19 cellular contexts compared by ENCODE assay signal in genomic region chr17:76134911-76135809, GRCh38. TPM values are rescaled to one million over a fixed set of nuclear protein-coding genes. Genes with fewer than 3 reads are reported as not detected.
DNase-seq lines count a peak whose midpoint lies in the region; ATAC-seq and TF ChIP-seq lines count a peak whose summit lies in the region.
"Had no signal": no experiment of that assay in that cellular context is flagged by ENCODE, and none has a peak within 500 bp of the region (broad histone marks: within the 10 kb centered on the region; RNA-seq: fewer than 3 reads in every experiment).

No MANE protein-coding gene starts in this region.

- H3K27me3 ChIP-seq in Caco-2 (replicated peaks; ENCODE audit: control insufficient read depth, insufficient read depth, low read length) (no peaks in the 10 kb centered on the region), IMR-90 (ENCODE audit: control insufficient read depth, insufficient read depth, low read length) (peaks cover 88% of the 10 kb centered on the region), PC-3 (ENCODE audit: low read length) (no peaks in the 10 kb centered on the region), ascending aorta (peaks cover 15% of the 10 kb centered on the region)

- DNase-seq in Caco-2 (no peak), IMR-90 (no peak), mesothelial cell of epicardium (ENCODE audit: low spot score in 2 of 2, unreplicated experiment in 2 of 2) (no peak), NCI-H2196 treated with DMSO at 0.1 percent for 48 hours (lab: John Stamatoyannopoulos, UW; ENCODE audit: unreplicated experiment) (no peak), PC-3 (no peak), ascending aorta (ENCODE audit: low spot score in 2 of 2) (no peak)
- DNase-seq: adrenal gland; left ventricle myocardium inferior; nephron progenitor cell; right cardiac atrium; SK-N-SH; stimulated activated CD4-positive, alpha-beta T cell treated with anti-CD3 and anti-CD28 coated beads, Interleukin-1b, Interleukin-23, amount 100 ng/mL, for 48 hours had no signal

- H3K27me3 Mint-ChIP-seq in Caco-2 (ENCODE audit: insufficient read depth, unreplicated experiment) (no peaks in the 10 kb centered on the region), brain (peaks cover 27% of the 10 kb centered on the region), mesothelial cell of epicardium (ENCODE audit: low read depth) (peaks cover 82% of the 10 kb centered on the region)

- no peak overlapping the region for H4K91ac ChIP-seq in IMR-90 (ENCODE audit: insufficient read depth, low read depth, low read length)

- H3K9me3 Mint-ChIP-seq in Caco-2 (ENCODE audit: unreplicated experiment) (no peaks in the 10 kb centered on the region), brain (peaks cover 0 to 5% (median 0%) of the 10 kb centered on the region in 5 experiments), mesothelial cell of epicardium (no peaks in the 10 kb centered on the region)

- H2BK15ac ChIP-seq in IMR-90 (ENCODE audit: low read depth, low read length): no peak overlapping the region

- intact Hi-C loops in Caco-2 (cut with micrococcal nuclease; ENCODE audit: unreplicated experiment): no loop called here
- intact Hi-C loops in IMR-90 (cut with micrococcal nuclease): loop anchor here (5.0 kb wide), 1 partner anchor 132 kb away; the partner anchor contains the start of gene UBALD2
- intact Hi-C loops in PC-3 (cut with micrococcal nuclease): no loop called here
- intact Hi-C loops in ascending aorta (cut with DNase I): no loop called here

- TF ChIP-seq POLR2A in IMR-90 (IDR thresholded peaks at IDR 0.05; ENCODE audit: low read depth, low read length): no peak

- H3K4me3 ChIP-seq in Caco-2 (ENCODE audit: low read depth, low read length) (no peak overlapping the region), IMR-90 (ENCODE audit: insufficient read depth, low read depth, low read length) (no peak overlapping the region), PC-3 (ENCODE audit: low read length) (no peak overlapping the region), ascending aorta (no peak overlapping the region)
- H3K4me3 ChIP-seq: adrenal gland, heart left ventricle, left ventricle myocardium inferior, tibial nerve had no signal

- H3K27ac Mint-ChIP-seq in Caco-2 (ENCODE audit: unreplicated experiment) (peak overlapping the region; percentile 23), brain (peak overlapping the region; percentile 81 to 95 (median 89)), mesothelial cell of epicardium (peak overlapping the region; percentile 14)
- H3K27ac Mint-ChIP-seq: nephron progenitor cell had no signal

- H3K9me2 ChIP-seq in PC-3 (replicated peaks; ENCODE audit: low read length): no peaks in the 10 kb centered on the region
- H3K9me2 ChIP-seq: SK-N-SH had no signal

- H3K4me1 Mint-ChIP-seq in Caco-2 (ENCODE audit: low read depth, unreplicated experiment) (peaks cover 69% of the 10 kb centered on the region), brain (peaks cover 67% of the 10 kb centered on the region), mesothelial cell of epicardium (peaks cover 66% of the 10 kb centered on the region)

- dilution Hi-C loops in IMR-90 (cut with HindIII; ENCODE audit: low sequenced_read_pairs, unreplicated experiment): no loop called here

- H3K4me2 ChIP-seq in IMR-90 (ENCODE audit: low read depth, low read length): no peak overlapping the region
- no peak overlapping the region for H3K4me2 ChIP-seq in PC-3 (ENCODE audit: low read length)
- H3K4me2 ChIP-seq: SK-N-SH had no signal

- no TSS peak for BruUV-seq in Caco-2 (replicated peaks; lab: Mats Ljungman, UMichigan)
- BruUV-seq in IMR-90 (replicated peaks; lab: Mats Ljungman, UMichigan): no TSS peak
- BruUV-seq in PC-3 (replicated peaks; lab: Mats Ljungman, UMichigan): no TSS peak

- no peak for ATAC-seq in IMR-90 (ENCODE audit: low read depth)
- no peak for ATAC-seq in PC-3
- no peak for ATAC-seq in HG02642 (IDR thresholded peaks at IDR 0.05; ENCODE audit: poor library complexity, unreplicated experiment)
- ATAC-seq: esophagus mucosa, heart left ventricle, right cardiac atrium had no signal

- no peak for TF ChIP-seq RAD21 in IMR-90 (IDR thresholded peaks at IDR 0.05; ENCODE audit: low read length)

- H2BK5ac ChIP-seq in IMR-90 (ENCODE audit: low read depth, low read length, poor library complexity, severe bottlenecking): no peak overlapping the region

- WGBS in IMR-90 (ENCODE audit: extremely low coverage in 2 of 2, insufficient read length in 1 of 2), 2 experiments: 8% methylated on average over 5 of the region's 22 CpGs; no CpG with 5 or more reads in 1 of the 2 experiments

- H2AFZ ChIP-seq in IMR-90 (replicated peaks; ENCODE audit: low read length, poor library complexity) (peak overlapping the region; percentile 51), PC-3 (ENCODE audit: low read length) (no peak overlapping the region)

- H3K9me3 ChIP-seq in Caco-2 (no peaks in the 10 kb centered on the region), IMR-90 (ENCODE audit: control insufficient read depth, insufficient read depth, low read length) (no peaks in the 10 kb centered on the region), PC-3 (ENCODE audit: low read length) (no peaks in the 10 kb centered on the region), ascending aorta (no peaks in the 10 kb centered on the region)
- H3K9me3 ChIP-seq: adrenal gland, heart left ventricle, left ventricle myocardium inferior, SK-N-SH, tibial nerve had no signal

- no peaks in the 10 kb centered on the region for H3F3A ChIP-seq in PC-3 (ENCODE audit: low read length, unreplicated experiment)

- no peaks in the 10 kb centered on the region for H3K79me1 ChIP-seq in IMR-90 (ENCODE audit: low read depth in 1 of 2, low read length in 2 of 2)

- POLR2A ChIA-PET in Caco-2 (lab: Charles Lee) (no interaction called here), IMR-90 (lab: Charles Lee; ENCODE audit: unreplicated experiment) (no interaction called here), PC-3 (lab: Charles Lee; ENCODE audit: unreplicated experiment) (no interaction called here)

- no peaks in the 10 kb centered on the region for H3K79me2 ChIP-seq in PC-3 (ENCODE audit: low read length)

- no peak overlapping the region for H3K4me3 Mint-ChIP-seq in Caco-2 (ENCODE audit: unreplicated experiment)
- peak overlapping the region; percentile 25 to 65 (median 63) for H3K4me3 Mint-ChIP-seq in brain
- no peak overlapping the region for H3K4me3 Mint-ChIP-seq in mesothelial cell of epicardium
- H3K4me3 Mint-ChIP-seq: nephron progenitor cell had no signal

- no peak for TF ChIP-seq CTCF in Caco-2 (IDR thresholded peaks at IDR 0.05; ENCODE audit: insufficient read depth in 1 of 2, low read depth in 1 of 2, low read length in 1 of 2, severe bottlenecking in 1 of 2, unreplicated experiment in 1 of 2)
- TF ChIP-seq CTCF in IMR-90 (conservative IDR thresholded peaks at IDR 0.05; ENCODE audit: low read depth, low read length): no peak
- no peak for TF ChIP-seq CTCF in brain (conservative IDR thresholded peaks at IDR 0.05)
- no peak for TF ChIP-seq CTCF in mesothelial cell of epicardium (IDR thresholded peaks at IDR 0.05; ENCODE audit: unreplicated experiment)
- no peak for TF ChIP-seq CTCF in PC-3 (conservative IDR thresholded peaks at IDR 0.05; ENCODE audit: low read depth, low read length)
- no peak for TF ChIP-seq CTCF in ascending aorta (IDR thresholded peaks at IDR 0.05)

- H3K36me3 Mint-ChIP-seq in Caco-2 (ENCODE audit: insufficient read depth, unreplicated experiment) (peaks cover 16% of the 10 kb centered on the region), brain (no peaks in the 10 kb centered on the region), mesothelial cell of epicardium (no peaks in the 10 kb centered on the region)

- peaks cover 94% of the 10 kb centered on the region for H3K4me1 ChIP-seq in Caco-2
- H3K4me1 ChIP-seq in IMR-90 (ENCODE audit: control insufficient read depth, insufficient read depth, low read length): no peaks in the 10 kb centered on the region
- peaks cover 12% of the 10 kb centered on the region for H3K4me1 ChIP-seq in PC-3 (ENCODE audit: insufficient read depth, low read length)
- H3K4me1 ChIP-seq in ascending aorta: peaks cover 5 to 6% of the 10 kb centered on the region in 2 donors

- H3K4ac ChIP-seq in IMR-90 (ENCODE audit: low read depth, low read length): no peak overlapping the region

- in situ Hi-C loops in IMR-90 (cut with MboI; ENCODE audit: low sequenced_read_pairs): no loop called here

- H3K18ac ChIP-seq in IMR-90 (ENCODE audit: low read depth, low read length): no peak overlapping the region

- H3K56ac ChIP-seq in IMR-90 (ENCODE audit: extremely low read depth, insufficient read depth, low read length): no peak overlapping the region

- H3K9ac ChIP-seq in IMR-90 (ENCODE audit: low read depth, low read length) (no peak overlapping the region), PC-3 (ENCODE audit: low read length) (no peak overlapping the region)
- H3K9ac ChIP-seq: SK-N-SH had no signal

- H3K36me3 ChIP-seq in Caco-2 (ENCODE audit: control insufficient read depth, insufficient read depth, low read length): no peaks in the 10 kb centered on the region
- H3K36me3 ChIP-seq in IMR-90 (ENCODE audit: control insufficient read depth, insufficient read depth, low read length): no peaks in the 10 kb centered on the region
- H3K36me3 ChIP-seq in PC-3 (ENCODE audit: low read depth, low read length): no peaks in the 10 kb centered on the region
- H3K36me3 ChIP-seq in ascending aorta: no peaks in the 10 kb centered on the region
- H3K36me3 ChIP-seq: adrenal gland, heart left ventricle, left ventricle myocardium inferior, tibial nerve had no signal

- no peak overlapping the region for H2BK20ac ChIP-seq in IMR-90 (ENCODE audit: low read depth, low read length)

- H2AK5ac ChIP-seq in IMR-90 (ENCODE audit: low read depth, low read length): no peak overlapping the region

- no peak overlapping the region for H4K5ac ChIP-seq in IMR-90 (ENCODE audit: low read depth, low read length)

- CTCF ChIA-PET in Caco-2 (lab: Charles Lee) (interaction anchor here (0.5 to 0.7 kb wide), 3 partner anchors 14 to 18 kb away, joined by 3 to 11 read pairs (median 4); no protein-coding TSS in a partner anchor), IMR-90 (lab: Yijun Ruan, JAX) (interaction anchor here (0.7 kb wide), 1 partner anchor 10 kb away, joined by 4 read pairs; no protein-coding TSS in a partner anchor), PC-3 (lab: Charles Lee) (interaction anchor here (1.0 kb wide), 1 partner anchor 323 kb away, joined by 5 read pairs; no protein-coding TSS in a partner anchor)

- no peaks in the 10 kb centered on the region for H4K20me1 ChIP-seq in IMR-90 (ENCODE audit: insufficient read depth, low read length)
- no peaks in the 10 kb centered on the region for H4K20me1 ChIP-seq in PC-3 (ENCODE audit: low read length)

- H3K9me1 ChIP-seq in IMR-90 (ENCODE audit: insufficient read depth, low read length): no peaks in the 10 kb centered on the region

- no peak overlapping the region for H4K8ac ChIP-seq in IMR-90 (ENCODE audit: low read depth in 2 of 2, low read length in 2 of 2)

- H2BK120ac ChIP-seq in IMR-90 (ENCODE audit: low read depth, low read length): no peak overlapping the region

- H3K27ac ChIP-seq in IMR-90 (ENCODE audit: insufficient read depth, low read length) (no peak overlapping the region), PC-3 (ENCODE audit: low read length) (no peak overlapping the region), ascending aorta (no peak overlapping the region)
- H3K27ac ChIP-seq: adrenal gland, heart left ventricle, left ventricle myocardium inferior, tibial nerve had no signal

- H2AK9ac ChIP-seq in IMR-90 (replicated peaks; ENCODE audit: low read depth, low read length, poor library complexity): peak overlapping the region; percentile 42

- H3K14ac ChIP-seq in IMR-90 (replicated peaks; ENCODE audit: low read depth, low read length): no peak overlapping the region

- no peak overlapping the region for H3K23ac ChIP-seq in IMR-90 (ENCODE audit: low read depth, low read length)

RNA-seq across cellular contexts. Expression of gene FOXJ1, which starts 5.9 kb away (rescaled TPM):
- total RNA-seq in Caco-2 (2022) (7.0 and 10.7 TPM in 2 replicates), IMR-90 (2012; rRNA removed) (not detected in 2 replicates), mesothelial cell of epicardium (2.0 to 2.1 TPM (median 2.1 TPM) in 3 replicates), PC-3 (2014; rRNA removed) (0.26 and 0.69 TPM in 2 replicates), ascending aorta (not detected)
- polyA plus RNA-seq in IMR-90 (2012; rRNA removed) (0.05 TPM in 1 of 2 replicates, not detected in the other), brain (ENCODE audit: insufficient read depth, low read depth, low replicate concordance) (2.4 TPM)
- 0.01 TPM in 1 of 2 replicates, not detected in the other for polyA plus RNA-seq in IMR-90 (2012; cell fraction: cytosol; rRNA removed)
- 0.03 TPM in 2 replicates for polyA plus RNA-seq in IMR-90 (2012; cell fraction: nucleus; rRNA removed; ENCODE audit: low replicate concordance)
- total RNA-seq: esophagus mucosa, heart left ventricle, HT1080, left ventricle myocardium inferior, right cardiac atrium, tibial nerve had no signal
- polyA plus RNA-seq: BJ, heart left ventricle, right cardiac atrium, SK-N-SH had no signal

RNA-seq across cellular contexts. Expression of gene EXOC7, which starts 31.6 kb away (rescaled TPM):
- total RNA-seq in Caco-2 (2022) (205 TPM in 2 replicates), IMR-90 (2012; rRNA removed) (98.9 and 118 TPM in 2 replicates), mesothelial cell of epicardium (254 to 261 TPM (median 258 TPM) in 3 replicates), PC-3 (2014; rRNA removed) (153 and 173 TPM in 2 replicates), ascending aorta (123 TPM)
- polyA plus RNA-seq in IMR-90 (2012; rRNA removed) (85.9 and 89.5 TPM in 2 replicates), brain (ENCODE audit: insufficient read depth, low read depth, low replicate concordance) (92.0 TPM)
- polyA plus RNA-seq in IMR-90 (2012; cell fraction: cytosol; rRNA removed): 35.6 and 57.4 TPM in 2 replicates
- 192 and 276 TPM in 2 replicates for polyA plus RNA-seq in IMR-90 (2012; cell fraction: nucleus; rRNA removed; ENCODE audit: low replicate concordance)

RNA-seq across cellular contexts. Expression of gene ZACN, which starts 56.2 kb away (rescaled TPM):
- total RNA-seq in Caco-2 (2022) (0.34 TPM in 1 of 2 replicates, not detected in the other), IMR-90 (2012; rRNA removed) (not detected in 2 replicates), mesothelial cell of epicardium (0.18 TPM in 1 of 3 replicates, not detected in the others), PC-3 (2014; rRNA removed) (0.11 TPM in 1 of 2 replicates, not detected in the other), ascending aorta (not detected)
- polyA plus RNA-seq in IMR-90 (2012; rRNA removed) (not detected in 2 replicates), brain (ENCODE audit: insufficient read depth, low read depth, low replicate concordance) (0.24 TPM)
- not detected in 2 replicates for polyA plus RNA-seq in IMR-90 (2012; cell fraction: cytosol; rRNA removed)
- 0.16 and 0.18 TPM in 2 replicates for polyA plus RNA-seq in IMR-90 (2012; cell fraction: nucleus; rRNA removed; ENCODE audit: low replicate concordance)
- total RNA-seq: esophagus mucosa, left ventricle myocardium inferior, right cardiac atrium, tibial nerve had no signal
- polyA plus RNA-seq: SK-N-SH had no signal

Comparison
In these comparisons a context has a peak if more than half of its experiments do, and no peak if none do; other contexts are left out.
1. H3K27ac Mint-ChIP-seq: peak in every context shown above with its lines; median percentile 89 in brain; 23 in Caco-2; 14 in mesothelial cell of epicardium.
2. H3K4me3 Mint-ChIP-seq: peak in brain (5 of 5); none in Caco-2 (single experiment) and mesothelial cell of epicardium (single experiment).